Comparison of ENCODE assay signal across 28 cellular contexts in the genomic region with DNA sequence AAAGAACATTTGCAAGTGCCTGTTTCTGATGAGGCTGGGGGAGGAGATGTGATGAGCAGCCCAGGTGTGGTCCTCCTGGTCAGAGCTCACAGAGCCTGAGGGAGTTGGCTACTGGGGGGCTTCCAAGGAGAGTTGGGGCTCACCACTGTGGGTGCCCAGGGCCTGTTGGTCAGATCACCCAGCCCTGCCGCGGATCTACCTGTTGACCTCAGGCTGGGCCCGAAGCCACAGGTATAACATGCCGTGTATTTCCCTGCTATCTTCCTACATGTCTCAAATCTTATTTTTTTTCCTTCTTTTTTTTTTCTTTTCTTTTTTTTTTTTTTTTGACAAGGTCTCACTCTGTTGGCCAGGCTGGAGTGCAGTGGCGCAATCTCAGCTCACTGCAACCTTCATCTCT.
"Had no signal": no experiment of that assay in that cellular context is flagged by ENCODE, and none has a peak within 500 bp of the region (broad histone marks: within the 10 kb centered on the region; RNA-seq: fewer than 3 reads in every experiment).

No MANE protein-coding gene starts in this region.

- H3K9me3 Mint-ChIP-seq: stimulated activated effector memory CD8-positive, alpha-beta T cell treated with anti-CD3 and anti-CD28 coated beads, Interleukin-12 subunit alpha, Interleukin-12 subunit beta, amount 100 ng/mL, for 72 hours; stimulated activated memory B cell treated with anti-CD40 and anti-IgM and Interleukin-4, amounts not matched to agents 10 μg/mL and 1 μg/mL and 100 μg/mL, for 72 hours; stimulated activated naive B cell treated with anti-CD40 and anti-IgM and Interleukin-4, amounts not matched to agents 10 μg/mL and 1 μg/mL and 100 μg/mL, for 72 hours; stimulated activated naive CD8-positive, alpha-beta T cell treated with anti-CD3 and anti-CD28 coated beads, Interleukin-15, amount 100 ng/mL, for 72 hours; stimulated activated naive CD8-positive, alpha-beta T cell treated with anti-CD3 and anti-CD28 coated beads, Interleukin-15, Interleukin-2, amounts not matched to agents 100 ng/mL and 50 ng/mL, for 24 hours; type B pancreatic cell had no signal

- H3K4me1 ChIP-seq: stomach, suprapubic skin, testis, thyroid gland, tibial artery, tibial nerve, transverse colon, upper lobe of left lung, upper lobe of right lung, uterus, vagina had no signal

- H3K27ac ChIP-seq: stomach, suprapubic skin, testis, thoracic aorta, thyroid gland, tibial artery, tibial nerve, transverse colon, upper lobe of left lung, upper lobe of right lung, uterus, vagina had no signal

- H3K36me3 ChIP-seq: stomach, suprapubic skin, thoracic aorta, thyroid gland, tibial artery, tibial nerve, transverse colon, upper lobe of left lung, upper lobe of right lung, uterus, vagina had no signal

- H3K27ac Mint-ChIP-seq: stimulated activated effector memory CD8-positive, alpha-beta T cell treated with anti-CD3 and anti-CD28 coated beads, Interleukin-12 subunit alpha, Interleukin-12 subunit beta, amount 100 ng/mL, for 72 hours; stimulated activated memory B cell treated with anti-CD40 and anti-IgM and Interleukin-4, amounts not matched to agents 10 μg/mL and 1 μg/mL and 100 μg/mL, for 72 hours; stimulated activated naive B cell treated with anti-CD40 and anti-IgM and Interleukin-4, amounts not matched to agents 10 μg/mL and 1 μg/mL and 100 μg/mL, for 72 hours; stimulated activated naive CD8-positive, alpha-beta T cell treated with anti-CD3 and anti-CD28 coated beads, Interleukin-15, amount 100 ng/mL, for 72 hours; stimulated activated naive CD8-positive, alpha-beta T cell treated with anti-CD3 and anti-CD28 coated beads, Interleukin-15, Interleukin-2, amounts not matched to agents 100 ng/mL and 50 ng/mL, for 24 hours; type B pancreatic cell had no signal

- ATAC-seq: stimulated activated effector memory CD8-positive, alpha-beta T cell treated with anti-CD3 and anti-CD28 coated beads, Interleukin-12 subunit alpha, Interleukin-12 subunit beta, amount 100 ng/mL, for 72 hours; stimulated activated memory B cell treated with anti-CD40 and anti-IgM and Interleukin-4, amounts not matched to agents 10 μg/mL and 1 μg/mL and 100 μg/mL, for 72 hours; stimulated activated naive B cell treated with anti-CD40 and anti-IgM and Interleukin-4, amounts not matched to agents 10 μg/mL and 1 μg/mL and 100 μg/mL, for 72 hours; stimulated activated naive CD8-positive, alpha-beta T cell treated with anti-CD3 and anti-CD28 coated beads, Interleukin-15, amount 100 ng/mL, for 72 hours; stimulated activated naive CD8-positive, alpha-beta T cell treated with anti-CD3 and anti-CD28 coated beads, Interleukin-15, Interleukin-2, amounts not matched to agents 100 U/mL and 50 U/mL, for 24 hours; upper lobe of right lung had no signal

- H3K4me1 Mint-ChIP-seq: stimulated activated effector memory CD8-positive, alpha-beta T cell treated with anti-CD3 and anti-CD28 coated beads, Interleukin-12 subunit alpha, Interleukin-12 subunit beta, amount 100 ng/mL, for 72 hours; stimulated activated memory B cell treated with anti-CD40 and anti-IgM and Interleukin-4, amounts not matched to agents 10 μg/mL and 1 μg/mL and 100 μg/mL, for 72 hours; stimulated activated naive B cell treated with anti-CD40 and anti-IgM and Interleukin-4, amounts not matched to agents 10 μg/mL and 1 μg/mL and 100 μg/mL, for 72 hours; stimulated activated naive CD8-positive, alpha-beta T cell treated with anti-CD3 and anti-CD28 coated beads, Interleukin-15, amount 100 ng/mL, for 72 hours had no signal

- H3K4me3 ChIP-seq: stomach, suprapubic skin, testis, thoracic aorta, thyroid gland, tibial artery, tibial nerve, transverse colon, upper lobe of left lung, upper lobe of right lung, uterus, vagina had no signal

- DNase-seq: stimulated activated CD4-positive, alpha-beta T cell treated with anti-CD3 and anti-CD28 coated beads, Interleukin-2, amount 100 ng/mL, for 48 hours; stimulated activated CD4-positive, alpha-beta T cell treated with anti-CD3 and anti-CD28 coated beads, Interleukin-4, amount 100 ng/mL, for 1 hour; stimulated activated CD4-positive, alpha-beta T cell treated with anti-CD3 and anti-CD28 coated beads, Interleukin-4, amount 100 ng/mL, for 24 hours; stimulated activated CD4-positive, alpha-beta T cell treated with anti-CD3 and anti-CD28 coated beads, Interleukin-4, amount 100 ng/mL, for 4 hours; stimulated activated CD8-positive, alpha-beta memory T cell treated with anti-CD3 and anti-CD28 coated beads, Interleukin-4, amount 100 ng/mL, for 48 hours; stimulated activated naive B cell treated with anti-CD40 and anti-IgM and Interleukin-4, amounts not matched to agents 10 μg/mL and 1 μg/mL and 100 μg/mL, for 72 hours; stimulated activated naive CD4-positive, alpha-beta T cell; stimulated activated naive CD4-positive, alpha-beta T cell treated with Interleukin-2 at 50 U/mL for 16 hours; stimulated activated naive CD8-positive, alpha-beta T cell treated with anti-CD3 and anti-CD28 coated beads, Interleukin-15, amount 100 ng/mL, for 72 hours; stimulated activated naive CD8-positive, alpha-beta T cell treated with anti-CD3 and anti-CD28 coated beads, Interleukin-15, Interleukin-2, amounts not matched to agents 100 U/mL and 50 U/mL, for 24 hours; stomach; substantia nigra; testis; thyroid gland; tibial artery; transverse colon; trophoblast cell; upper lobe of left lung; upper lobe of right lung; uterus had no signal

- H3K4me3 Mint-ChIP-seq: stimulated activated effector memory CD8-positive, alpha-beta T cell treated with anti-CD3 and anti-CD28 coated beads, Interleukin-12 subunit alpha, Interleukin-12 subunit beta, amount 100 ng/mL, for 72 hours; stimulated activated memory B cell treated with anti-CD40 and anti-IgM and Interleukin-4, amounts not matched to agents 10 μg/mL and 1 μg/mL and 100 μg/mL, for 72 hours; stimulated activated naive B cell treated with anti-CD40 and anti-IgM and Interleukin-4, amounts not matched to agents 10 μg/mL and 1 μg/mL and 100 μg/mL, for 72 hours; stimulated activated naive CD8-positive, alpha-beta T cell treated with anti-CD3 and anti-CD28 coated beads, Interleukin-15, amount 100 ng/mL, for 72 hours; stimulated activated naive CD8-positive, alpha-beta T cell treated with anti-CD3 and anti-CD28 coated beads, Interleukin-15, Interleukin-2, amounts not matched to agents 100 ng/mL and 50 ng/mL, for 24 hours; type B pancreatic cell had no signal

- H3K9me3 ChIP-seq: stomach, suprapubic skin, testis, thoracic aorta, thyroid gland, tibial artery, tibial nerve, transverse colon, upper lobe of left lung, upper lobe of right lung, uterus, vagina had no signal

- H3K36me3 Mint-ChIP-seq: stimulated activated effector memory CD8-positive, alpha-beta T cell treated with anti-CD3 and anti-CD28 coated beads, Interleukin-12 subunit alpha, Interleukin-12 subunit beta, amount 100 ng/mL, for 72 hours; stimulated activated memory B cell treated with anti-CD40 and anti-IgM and Interleukin-4, amounts not matched to agents 10 μg/mL and 1 μg/mL and 100 μg/mL, for 72 hours; type B pancreatic cell had no signal

- H3K27me3 ChIP-seq: testis, thyroid gland, upper lobe of left lung, upper lobe of right lung, uterus, vagina had no signal
